26 cellular contexts compared by ENCODE assay signal in genomic region chr6:154567695-154568220, GRCh38. TPM values are rescaled to one million over a fixed set of nuclear protein-coding genes. Genes with fewer than 3 reads are reported as not detected.
DNase-seq lines count a peak whose midpoint lies in the region; FAIRE-seq and TF ChIP-seq lines count a peak whose summit lies in the region.
"Had no signal": no experiment of that assay in that cellular context is flagged by ENCODE, and none has a peak within 500 bp of the region (broad histone marks: within the 10 kb centered on the region; RNA-seq: fewer than 3 reads in every experiment).

No MANE protein-coding gene starts in this region.

- peaks cover 2 to 12% of the 10 kb centered on the region in 2 donors for H3K4me1 ChIP-seq in small intestine (ENCODE audit: control insufficient read depth in 2 of 2, insufficient read depth in 1 of 2, low read depth in 1 of 2, low read length in 1 of 2)
- H3K4me1 ChIP-seq: adrenal gland, foreskin keratinocyte had no signal

- H3K4me3 ChIP-seq in small intestine (ENCODE audit: low read depth in 1 of 2, low read length in 2 of 2) (no peak overlapping the region), brain microvascular endothelial cell (ENCODE audit: low read depth, low read length) (no peak overlapping the region)
- H3K4me3 ChIP-seq: adrenal gland, coronary artery, hepatocyte, SJCRH30, skin epidermis had no signal

- FAIRE-seq in small intestine (lab: Jason Lieb, UNC): no peak
- FAIRE-seq: H54, TTC549 had no signal

- H3K27me3 ChIP-seq in small intestine (ENCODE audit: control insufficient read depth in 2 of 2, insufficient read depth in 2 of 2, low read length in 2 of 2): no peaks in the 10 kb centered on the region
- H3K27me3 ChIP-seq in brain microvascular endothelial cell (replicated peaks): no peaks in the 10 kb centered on the region
- H3K27me3 ChIP-seq: adrenal gland, foreskin keratinocyte, hepatocyte, SJCRH30 had no signal

- WGBS in small intestine, 3 donors: 51 to 65% (median 54%) methylated on average over 6 of the region's 6 CpGs

- DNase-seq in NCI-H2107 treated with DMSO at 0.1 percent for 48 hours (lab: John Stamatoyannopoulos, UW; ENCODE audit: unreplicated experiment) (peak; percentile 18), NCI-H2107 (lab: John Stamatoyannopoulos, UW) (no peak), NCI-H146 treated with DMSO at 0.1 percent for 48 hours (lab: John Stamatoyannopoulos, UW; ENCODE audit: unreplicated experiment) (peak; percentile 89), NCI-H748 (lab: John Stamatoyannopoulos, UW; ENCODE audit: unreplicated experiment) (peak; percentile 96), small intestine (peak; percentile 34), midbrain (lab: John Stamatoyannopoulos, UW) (no peak), brain microvascular endothelial cell (no peak)
- DNase-seq in activated CD4-positive, alpha-beta T cell treated with anti-CD3 and anti-CD28 coated beads for 4 hours: no peak
- DNase-seq: activated CD4-positive, alpha-beta T cell treated with anti-CD3 and anti-CD28 coated beads for 1 hour; activated CD8-positive, alpha-beta memory T cell treated with anti-CD3 and anti-CD28 coated beads for 24 hours; activated T-cell treated with anti-CD3 and anti-CD28 coated beads, Interleukin-2, amount 50 U/mL, for 1 hour; adrenal gland; CD8-positive, alpha-beta memory T cell; DMS79 treated with DMSO at 0.1 percent for 48 hours; effector memory CD8-positive, alpha-beta T cell; foreskin keratinocyte; KBM-7; NCI-H2171 treated with DMSO at 0.1 percent for 48 hours; SJCRH30; stimulated activated CD4-positive, alpha-beta T cell treated with anti-CD3 and anti-CD28 coated beads, Interleukin-1b, Interleukin-23, amount 100 ng/mL, for 48 hours; T-cell had no signal

- H3K36me3 ChIP-seq in small intestine (ENCODE audit: control insufficient read depth in 2 of 2, insufficient read depth in 2 of 2, low read length in 2 of 2) (no peaks in the 10 kb centered on the region), brain microvascular endothelial cell (replicated peaks) (no peaks in the 10 kb centered on the region)
- H3K36me3 ChIP-seq: adrenal gland, SJCRH30 had no signal

- in situ Hi-C loops in brain microvascular endothelial cell (cut with HindIII; ENCODE audit: low pct_ligation_motif_present, low sequenced_read_pairs): no loop called here

- H3K27ac ChIP-seq in small intestine (ENCODE audit: low read depth in 1 of 2, low read length in 1 of 2): peak overlapping the region in 1 of 2 donors; percentile 83
- H3K27ac ChIP-seq in brain microvascular endothelial cell: no peak overlapping the region
- H3K27ac ChIP-seq: adrenal gland, coronary artery, foreskin keratinocyte, SJCRH30, skin epidermis had no signal

- TF ChIP-seq CTCF in brain microvascular endothelial cell (IDR thresholded peaks at IDR 0.05; ENCODE audit: low read depth, low read length, missing control alignments): no peak

- H3K9me3 ChIP-seq in small intestine (ENCODE audit: control insufficient read depth, low read depth): no peaks in the 10 kb centered on the region
- H3K9me3 ChIP-seq: adrenal gland, SJCRH30 had no signal

RNA-seq across cellular contexts. Expression of gene CNKSR3, which starts 57.3 kb away (rescaled TPM):
- polyA plus RNA-seq in small intestine: 10 to 100 TPM; 10.6 to 11.6 (median 11.6) TPM
- polyA plus RNA-seq: CD8-positive, alpha-beta memory T cell had no signal

Comparison
In these comparisons a context has a peak if more than half of its experiments do, and no peak if none do; other contexts are left out.
1. DNase-seq: peak in NCI-H2107 treated with DMSO at 0.1 percent for 48 hours (single experiment), NCI-H146 treated with DMSO at 0.1 percent for 48 hours (single experiment), NCI-H748 (single experiment) and small intestine (single experiment); none in NCI-H2107 (single experiment), midbrain (single experiment), brain microvascular endothelial cell (single experiment) and activated CD4-positive, alpha-beta T cell treated with anti-CD3 and anti-CD28 coated beads for 4 hours (0 of 2).